23 cellular contexts compared by ENCODE assay signal in the genomic region with DNA sequence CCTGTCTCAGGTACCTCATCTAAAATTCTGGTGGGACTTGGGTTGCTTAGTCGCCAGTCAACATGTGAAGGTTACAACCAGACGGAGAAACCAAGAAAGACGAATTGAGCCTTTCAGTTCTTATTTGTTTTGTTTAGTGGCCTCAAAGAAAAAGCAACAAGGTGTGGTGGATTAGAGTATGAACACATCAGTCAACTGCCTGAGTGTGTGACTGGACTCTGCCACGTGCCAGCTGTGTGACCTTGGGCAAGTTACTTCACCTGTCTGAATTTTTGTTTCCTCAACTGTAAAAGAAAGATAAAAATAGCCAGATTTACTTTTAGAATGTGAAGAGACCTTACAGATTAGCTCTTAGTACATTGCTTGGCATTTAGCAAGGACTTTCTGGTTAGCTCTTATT.
"Had no signal": no experiment of that assay in that cellular context is flagged by ENCODE, and none has a peak within 500 bp of the region (broad histone marks: within the 10 kb centered on the region; RNA-seq: fewer than 3 reads in every experiment).

No MANE protein-coding gene starts in this region.

- DNase-seq: cortex of kidney; dorsolateral prefrontal cortex; effector CD8-positive, alpha-beta T cell; esophagus squamous epithelium; foreskin fibroblast; immature natural killer cell; kidney; left cardiac atrium; left ventricle myocardium inferior; lower lobe of right lung; natural killer cell; nucleus accumbens; psoas muscle; retina; right lobe of liver; stimulated activated CD4-positive, alpha-beta T cell treated with anti-CD3 and anti-CD28 coated beads, Interleukin-4, amount 100 ng/mL, for 1 hour; stimulated activated CD8-positive, alpha-beta memory T cell treated with anti-CD3 and anti-CD28 coated beads, Interleukin-4, amount 100 ng/mL, for 48 hours; stimulated activated naive CD8-positive, alpha-beta T cell treated with anti-CD3 and anti-CD28 coated beads, Interleukin-15, Interleukin-2, amounts not matched to agents 100 U/mL and 50 U/mL, for 24 hours; tibial artery had no signal

- H3K9me3 ChIP-seq: esophagus squamous epithelium, left ventricle myocardium inferior, lower lobe of right lung, psoas muscle, right lobe of liver, tibial artery had no signal

- H3K36me3 ChIP-seq: esophagus squamous epithelium, left ventricle myocardium inferior, lower lobe of right lung, right lobe of liver, tibial artery had no signal

- FAIRE-seq: endometrium, kidney had no signal

- ATAC-seq: left cardiac atrium; lower lobe of right lung; natural killer cell; psoas muscle; right lobe of liver; stimulated activated effector memory CD8-positive, alpha-beta T cell treated with anti-CD3 and anti-CD28 coated beads, Interleukin-12 subunit alpha, Interleukin-12 subunit beta, amount 100 ng/mL, for 72 hours; stimulated activated naive CD8-positive, alpha-beta T cell treated with anti-CD3 and anti-CD28 coated beads, Interleukin-15, Interleukin-2, amounts not matched to agents 100 U/mL and 50 U/mL, for 24 hours had no signal

- H3K27ac ChIP-seq: dorsolateral prefrontal cortex, epithelial cell of prostate, esophagus squamous epithelium, left ventricle myocardium inferior, lower lobe of right lung, parathyroid adenoma, psoas muscle, right lobe of liver, tibial artery had no signal

- H3K4me1 ChIP-seq: lower lobe of right lung, parathyroid adenoma, psoas muscle, right lobe of liver, tibial artery had no signal

- H2AFZ ChIP-seq: parathyroid adenoma had no signal

- H3K9ac ChIP-seq: parathyroid adenoma had no signal

- H3K27me3 ChIP-seq: dorsolateral prefrontal cortex, esophagus squamous epithelium, right lobe of liver, tibial artery had no signal

- H3K79me2 ChIP-seq: parathyroid adenoma had no signal

- H3K4me3 ChIP-seq: dorsolateral prefrontal cortex, esophagus squamous epithelium, left ventricle myocardium inferior, lower lobe of right lung, psoas muscle, right lobe of liver, tibial artery had no signal
